1 cellular context compared by ENCODE assay signal in the genomic region with DNA sequence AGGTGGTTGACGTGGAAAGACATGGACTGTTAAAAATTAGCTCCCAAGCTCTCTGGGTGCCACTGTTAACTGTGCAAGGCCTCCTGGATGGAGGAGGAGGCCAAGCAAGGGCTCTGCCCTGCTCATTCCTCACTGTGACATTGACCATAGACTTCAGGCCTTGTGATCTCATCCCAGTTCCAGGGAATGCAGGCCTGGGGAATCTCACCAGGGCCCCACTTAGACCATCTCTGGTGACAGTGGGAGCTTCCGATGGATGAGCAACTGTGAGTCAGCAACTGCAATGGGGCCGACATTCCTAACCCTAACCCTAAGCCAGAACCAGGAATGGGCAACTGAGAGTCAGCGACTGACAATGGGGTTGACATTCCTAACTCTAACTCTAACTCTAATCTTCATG.
TF ChIP-seq lines count a peak whose summit lies in the region.

No MANE protein-coding gene starts in this region.

TF ChIP-seq in HepG2, 621 proteins besides CTCF, POLR2A, EP300 and RAD21 (continued from another document):
- TF ChIP-seq, protein P1, sequence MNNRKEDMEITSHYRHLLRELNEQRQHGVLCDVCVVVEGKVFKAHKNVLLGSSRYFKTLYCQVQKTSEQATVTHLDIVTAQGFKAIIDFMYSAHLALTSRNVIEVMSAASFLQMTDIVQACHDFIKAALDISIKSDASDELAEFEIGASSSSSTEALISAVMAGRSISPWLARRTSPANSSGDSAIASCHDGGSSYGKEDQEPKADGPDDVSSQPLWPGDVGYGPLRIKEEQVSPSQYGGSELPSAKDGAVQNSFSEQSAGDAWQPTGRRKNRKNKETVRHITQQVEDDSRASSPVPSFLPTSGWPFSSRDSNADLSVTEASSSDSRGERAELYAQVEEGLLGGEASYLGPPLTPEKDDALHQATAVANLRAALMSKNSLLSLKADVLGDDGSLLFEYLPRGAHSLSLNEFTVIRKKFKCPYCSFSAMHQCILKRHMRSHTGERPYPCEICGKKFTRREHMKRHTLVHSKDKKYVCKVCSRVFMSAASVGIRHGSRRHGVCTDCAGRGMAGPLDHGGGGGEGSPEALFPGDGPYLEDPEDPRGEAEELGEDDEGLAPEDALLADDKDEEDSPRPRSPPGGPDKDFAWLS (CRISPR knock-in tag; IDR thresholded peaks at IDR 0.05; ENCODE audit: borderline replicate concordance) = no peak
- TF ChIP-seq BORCS8-MEF2B (CRISPR knock-in tag; IDR thresholded peaks at IDR 0.05) (no peak), ZNF713 (CRISPR knock-in tag; IDR thresholded peaks at IDR 0.05) (no peak), ZNF484 (CRISPR knock-in tag; IDR thresholded peaks at IDR 0.05; ENCODE audit: borderline replicate concordance, low read depth) (no peak), SMYD3 (CRISPR knock-in tag; IDR thresholded peaks at IDR 0.05) (no peak), ZNF234 (CRISPR knock-in tag; conservative IDR thresholded peaks at IDR 0.05) (no peak), KMT2B (CRISPR knock-in tag; IDR thresholded peaks at IDR 0.05) (no peak), ZNF567 (CRISPR knock-in tag; IDR thresholded peaks at IDR 0.05; ENCODE audit: borderline replicate concordance) (no peak), NFKB2 (CRISPR knock-in tag; IDR thresholded peaks at IDR 0.05; ENCODE audit: borderline replicate concordance) (no peak), ISL2 (CRISPR knock-in tag; IDR thresholded peaks at IDR 0.05) (peak; percentile 18; the same call in 1 of the 2 replicates), RARA (CRISPR knock-in tag; IDR thresholded peaks at IDR 0.05) (peak; percentile 28; the same call in 1 of the 2 replicates), ZFY (CRISPR knock-in tag; IDR thresholded peaks at IDR 0.05) (peak; percentile 27; the same call in 1 of the 2 replicates)
- TF ChIP-seq, protein P2, sequence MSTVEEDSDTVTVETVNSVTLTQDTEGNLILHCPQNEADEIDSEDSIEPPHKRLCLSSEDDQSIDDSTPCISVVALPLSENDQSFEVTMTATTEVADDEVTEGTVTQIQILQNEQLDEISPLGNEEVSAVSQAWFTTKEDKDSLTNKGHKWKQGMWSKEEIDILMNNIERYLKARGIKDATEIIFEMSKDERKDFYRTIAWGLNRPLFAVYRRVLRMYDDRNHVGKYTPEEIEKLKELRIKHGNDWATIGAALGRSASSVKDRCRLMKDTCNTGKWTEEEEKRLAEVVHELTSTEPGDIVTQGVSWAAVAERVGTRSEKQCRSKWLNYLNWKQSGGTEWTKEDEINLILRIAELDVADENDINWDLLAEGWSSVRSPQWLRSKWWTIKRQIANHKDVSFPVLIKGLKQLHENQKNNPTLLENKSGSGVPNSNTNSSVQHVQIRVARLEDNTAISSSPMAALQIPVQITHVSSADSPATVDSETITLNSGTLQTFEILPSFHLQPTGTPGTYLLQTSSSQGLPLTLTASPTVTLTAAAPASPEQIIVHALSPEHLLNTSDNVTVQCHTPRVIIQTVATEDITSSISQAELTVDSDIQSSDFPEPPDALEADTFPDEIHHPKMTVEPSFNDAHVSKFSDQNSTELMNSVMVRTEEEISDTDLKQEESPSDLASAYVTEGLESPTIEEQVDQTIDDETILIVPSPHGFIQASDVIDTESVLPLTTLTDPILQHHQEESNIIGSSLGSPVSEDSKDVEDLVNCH (CRISPR knock-in tag; IDR thresholded peaks at IDR 0.05) = no peak
- TF ChIP-seq, protein P3, sequence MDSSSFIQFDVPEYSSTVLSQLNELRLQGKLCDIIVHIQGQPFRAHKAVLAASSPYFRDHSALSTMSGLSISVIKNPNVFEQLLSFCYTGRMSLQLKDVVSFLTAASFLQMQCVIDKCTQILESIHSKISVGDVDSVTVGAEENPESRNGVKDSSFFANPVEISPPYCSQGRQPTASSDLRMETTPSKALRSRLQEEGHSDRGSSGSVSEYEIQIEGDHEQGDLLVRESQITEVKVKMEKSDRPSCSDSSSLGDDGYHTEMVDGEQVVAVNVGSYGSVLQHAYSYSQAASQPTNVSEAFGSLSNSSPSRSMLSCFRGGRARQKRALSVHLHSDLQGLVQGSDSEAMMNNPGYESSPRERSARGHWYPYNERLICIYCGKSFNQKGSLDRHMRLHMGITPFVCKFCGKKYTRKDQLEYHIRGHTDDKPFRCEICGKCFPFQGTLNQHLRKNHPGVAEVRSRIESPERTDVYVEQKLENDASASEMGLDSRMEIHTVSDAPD (CRISPR knock-in tag; IDR thresholded peaks at IDR 0.05) = no peak
